Comparison of ENCODE assay signal across 26 cellular contexts in the genomic region with DNA sequence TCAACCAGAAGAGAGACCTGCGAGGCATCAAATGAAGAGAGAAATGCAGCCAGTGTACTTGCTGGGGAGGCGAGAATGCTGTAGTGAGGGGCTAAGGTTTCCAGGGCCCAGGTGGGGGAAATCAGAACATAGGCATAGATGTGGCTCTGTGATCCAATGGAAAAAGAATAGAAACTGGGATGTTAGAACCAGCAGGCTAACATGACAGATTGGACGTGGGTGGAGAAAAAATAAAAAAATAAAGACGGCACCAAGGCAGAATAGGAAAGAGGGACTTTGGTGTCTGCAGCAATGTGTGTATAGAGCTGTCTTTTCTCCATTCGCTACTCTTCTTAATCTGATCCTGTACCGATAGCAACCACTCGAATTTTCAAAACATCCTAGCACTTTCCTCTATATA.
"Had no signal": no experiment of that assay in that cellular context is flagged by ENCODE, and none has a peak within 500 bp of the region (broad histone marks: within the 10 kb centered on the region; RNA-seq: fewer than 3 reads in every experiment).

No MANE protein-coding gene starts in this region.

- ATAC-seq: naive thymus-derived CD8-positive, alpha-beta T cell; pancreas; right cardiac atrium; sciatic nerve; stimulated activated naive B cell treated with anti-CD40 and anti-IgM and Interleukin-4, amounts not matched to agents 10 μg/mL and 1 μg/mL and 100 μg/mL, for 72 hours; stimulated activated naive CD8-positive, alpha-beta T cell treated with anti-CD3 and anti-CD28 coated beads, Interleukin-15, Interleukin-2, amounts not matched to agents 100 U/mL and 50 U/mL, for 24 hours had no signal

- H3K27me3 ChIP-seq: pancreas, stomach, suprapubic skin, transverse colon, upper lobe of left lung, vagina had no signal

- H3K4me1 Mint-ChIP-seq: immature natural killer cell; naive thymus-derived CD8-positive, alpha-beta T cell; stimulated activated naive B cell treated with anti-CD40 and anti-IgM and Interleukin-4, amounts not matched to agents 10 μg/mL and 1 μg/mL and 100 μg/mL, for 72 hours had no signal

- H3K4me1 ChIP-seq: left ventricle myocardium inferior, pancreas, prostate gland, stomach, suprapubic skin, transverse colon, upper lobe of left lung, vagina had no signal

- DNase-seq: head of caudate nucleus; immature natural killer cell; islet precursor cell; left ventricle myocardium inferior; mesendoderm; naive thymus-derived CD8-positive, alpha-beta T cell; pancreas; retina; right cardiac atrium; stimulated activated CD4-positive, alpha-beta T cell treated with anti-CD3 and anti-CD28 coated beads, Interleukin-12 subunit alpha, Interleukin-12 subunit beta, amount 100 ng/mL, for 4 hours; stimulated activated CD4-positive, alpha-beta T cell treated with anti-CD3 and anti-CD28 coated beads, Interleukin-15, amount 100 ng/mL, for 24 hours; stimulated activated CD4-positive, alpha-beta T cell treated with anti-CD3 and anti-CD28 coated beads, Interleukin-2, amount 100 ng/mL, for 24 hours; stimulated activated CD4-positive, alpha-beta T cell treated with anti-CD3 and anti-CD28 coated beads, Interleukin-4, amount 100 ng/mL, for 1 hour; stimulated activated naive B cell treated with anti-CD40 and anti-IgM and Interleukin-4, amounts not matched to agents 10 μg/mL and 1 μg/mL and 100 μg/mL, for 72 hours; stimulated activated naive CD8-positive, alpha-beta T cell treated with anti-CD3 and anti-CD28 coated beads, Interleukin-15, Interleukin-2, amounts not matched to agents 100 U/mL and 50 U/mL, for 24 hours; stomach; transverse colon; upper lobe of left lung had no signal

- H3K27ac ChIP-seq: left ventricle myocardium inferior, pancreas, prostate gland, skin epidermis, stomach, suprapubic skin, transverse colon, upper lobe of left lung, vagina had no signal

- H3K36me3 ChIP-seq: left ventricle myocardium inferior, pancreas, prostate gland, stomach, suprapubic skin, transverse colon, upper lobe of left lung, vagina had no signal

- H3K4me3 ChIP-seq: left ventricle myocardium inferior, lung, pancreas, prostate gland, skin epidermis, stomach, suprapubic skin, transverse colon, upper lobe of left lung, vagina had no signal

- H3K4me3 Mint-ChIP-seq: immature natural killer cell; mesothelial cell of epicardium; naive thymus-derived CD8-positive, alpha-beta T cell; nephron; stimulated activated naive B cell treated with anti-CD40 and anti-IgM and Interleukin-4, amounts not matched to agents 10 μg/mL and 1 μg/mL and 100 μg/mL, for 72 hours had no signal

- H3K27ac Mint-ChIP-seq: immature natural killer cell; mesothelial cell of epicardium; naive thymus-derived CD8-positive, alpha-beta T cell; nephron; stimulated activated naive B cell treated with anti-CD40 and anti-IgM and Interleukin-4, amounts not matched to agents 10 μg/mL and 1 μg/mL and 100 μg/mL, for 72 hours had no signal

- H3K27me3 Mint-ChIP-seq: stimulated activated naive B cell treated with anti-CD40 and anti-IgM and Interleukin-4, amounts not matched to agents 10 μg/mL and 1 μg/mL and 100 μg/mL, for 72 hours had no signal

- H3K36me3 Mint-ChIP-seq: immature natural killer cell; mesothelial cell of epicardium; naive thymus-derived CD8-positive, alpha-beta T cell; stimulated activated naive B cell treated with anti-CD40 and anti-IgM and Interleukin-4, amounts not matched to agents 10 μg/mL and 1 μg/mL and 100 μg/mL, for 72 hours had no signal

- H3K9me3 ChIP-seq: left ventricle myocardium inferior, pancreas, prostate gland, stomach, suprapubic skin, transverse colon, upper lobe of left lung, vagina had no signal
